In genomic region chr2:53641290-53641689, GRCh38 we compare ENCODE assay signal across 18 cellular contexts.
DNase-seq lines count a peak whose midpoint lies in the region; ATAC-seq, FAIRE-seq and TF ChIP-seq lines count a peak whose summit lies in the region.
"Had no signal": no experiment of that assay in that cellular context is flagged by ENCODE, and none has a peak within 500 bp of the region (broad histone marks: within the 10 kb centered on the region; RNA-seq: fewer than 3 reads in every experiment).

No MANE protein-coding gene starts in this region.

- no peak for TF ChIP-seq CTCF in H1 (IDR thresholded peaks at IDR 0.05; ENCODE audit: control extremely low read depth in 1 of 3, insufficient read depth in 1 of 3, low read depth in 1 of 3, low read length in 3 of 3)
- no peak for TF ChIP-seq CTCF in heart left ventricle (IDR thresholded peaks at IDR 0.05)

- H3K79me1 ChIP-seq in H1 (ENCODE audit: low read depth, low read length), result no peaks in the 10 kb centered on the region; the same call in 1 of the 2 replicates

- H3K18ac ChIP-seq in H1 (ENCODE audit: extremely low read depth, low read length), result no peak overlapping the region

- no peak for DNase-seq in HTR-8/SVneo (ENCODE audit: insufficient read length, low spot score)
- peak in 1 of 2 experiments; percentile 13 for DNase-seq in H1 (ENCODE audit: low read depth in 1 of 2, low spot score in 2 of 2)
- peak; percentile 39 for DNase-seq in iPS-NIHi11 (ENCODE audit: low spot score)
- no peak for DNase-seq in central memory CD4-positive, alpha-beta T cell
- no peak for DNase-seq in heart left ventricle
- DNase-seq: CD8-positive, alpha-beta T cell; COR-L47; DMS153; EL; IMR-90; KBM-7 had no signal

- H2BK5ac ChIP-seq in H1 (ENCODE audit: low read depth, low read length), result no peak overlapping the region

- H4K5ac ChIP-seq in H1 (ENCODE audit: insufficient read length, low read depth, low read length), result no peak overlapping the region

- no peaks in the 10 kb centered on the region for H3K9me3 ChIP-seq in H1 (ENCODE audit: insufficient read depth in 2 of 2, low read depth in 1 of 2, low read length in 1 of 2)
- H3K9me3 ChIP-seq in heart left ventricle, result no peaks in the 10 kb centered on the region
- H3K9me3 ChIP-seq: A549 had no signal

- no peaks in the 10 kb centered on the region for H3K23me2 ChIP-seq in H1 (ENCODE audit: low read depth, low read length)

- H3K4me1 ChIP-seq in H1 (replicated peaks in 1 of 4; ENCODE audit: control insufficient read depth in 3 of 4, insufficient read depth in 4 of 4, low read length in 3 of 4), result peaks cover 0 to 10% (median 3%) of the 10 kb centered on the region in 4 experiments; a peak in 4 of 7 replicates
- H3K4me1 ChIP-seq in heart left ventricle, result no peaks in the 10 kb centered on the region
- H3K4me1 ChIP-seq: A549 had no signal

- CTCF ChIA-PET in H1 (lab: Charles Lee; ENCODE audit: partially characterized antibody), result no interaction called here

- 0 out of 4 replicates have a peak, but pooled peaks of 1 of the 2 experiments have one; percentile 10 for TF ChIP-seq RAD21 in H1 (IDR thresholded peaks at IDR 0.05 in 1 of 2, conservative IDR thresholded peaks at IDR 0.05 in 1 of 2; ENCODE audit: low read depth in 2 of 2, low read length in 2 of 2)

- TF ChIP-seq POLR2A in H1 (IDR thresholded peaks at IDR 0.05; ENCODE audit: control extremely low read depth in 1 of 2, low read depth in 2 of 2, low read length in 2 of 2) (no peak), heart left ventricle (IDR thresholded peaks at IDR 0.05) (no peak)

- no peaks in the 10 kb centered on the region for H4K20me1 ChIP-seq in H1 (replicated peaks in 1 of 2; ENCODE audit: control insufficient read depth in 1 of 2, insufficient read depth in 2 of 2, low read length in 2 of 2)

- FAIRE-seq in HTR-8/SVneo (lab: Jason Lieb, UNC) (peak; percentile 26), H1 (lab: Jason Lieb, UNC) (peak; percentile 24)
- FAIRE-seq: A549, D721Med, G401.6, GM12891 had no signal

- POLR2A ChIA-PET in H1 (lab: Charles Lee; ENCODE audit: partially characterized antibody), result interaction anchor here (0.7 kb wide), 1 partner anchor 11 kb away, joined by 3 read pairs; no protein-coding TSS in a partner anchor

- H3K4ac ChIP-seq in H1 (replicated peaks; ENCODE audit: insufficient read length, low read depth, low read length), result no peak overlapping the region

- ATAC-seq in HG03520 (IDR thresholded peaks at IDR 0.05; ENCODE audit: unreplicated experiment) (no peak), GM19452 (IDR thresholded peaks at IDR 0.05; ENCODE audit: unreplicated experiment) (no peak), heart left ventricle (no peak)
- ATAC-seq: A549; CD8-positive, alpha-beta T cell had no signal

- H3K23ac ChIP-seq in H1 (ENCODE audit: insufficient read length), result no peak overlapping the region

- intact Hi-C loops in heart left ventricle (cut with DNase I), result no loop called here

- H2BK12ac ChIP-seq in H1 (ENCODE audit: low read depth, low read length), result no peak overlapping the region

- no peak overlapping the region for H3K14ac ChIP-seq in H1 (ENCODE audit: insufficient read length)

- H3K4me2 ChIP-seq in H1 (ENCODE audit: insufficient read depth in 1 of 2, low read depth in 2 of 2, low read length in 2 of 2), result peak overlapping the region; percentile 21 to 67
- H3K4me2 ChIP-seq: A549 had no signal

- TF ChIP-seq EP300 in H1 (IDR thresholded peaks at IDR 0.05; ENCODE audit: borderline replicate concordance in 1 of 2, low read depth in 2 of 2, low read length in 2 of 2), result no peak

- H3K9ac ChIP-seq in H1 (replicated peaks in 1 of 4; ENCODE audit: extremely low read depth in 1 of 4, low read depth in 3 of 4, low read length in 3 of 4), result no peak overlapping the region

- H4K91ac ChIP-seq in H1 (replicated peaks; ENCODE audit: insufficient read length, low read length), result no peak overlapping the region

- H3K27me3 ChIP-seq in H1 (replicated peaks in 1 of 4; ENCODE audit: control insufficient read depth in 3 of 4, extremely low read depth in 1 of 4, insufficient read depth in 3 of 4, low read length in 3 of 4) (no peaks in the 10 kb centered on the region), heart left ventricle (no peaks in the 10 kb centered on the region)

- H4K8ac ChIP-seq in H1 (ENCODE audit: extremely low read depth, insufficient read depth, low read length), result no peak overlapping the region

- H2AFZ ChIP-seq in H1 (ENCODE audit: low read length), result 0 out of 2 replicates have a peak overlapping the region, but pooled peaks have one; percentile 5

- H3K36me3 ChIP-seq in H1 (ENCODE audit: control insufficient read depth in 2 of 4, insufficient read depth in 4 of 4, low read length in 3 of 4) (no peaks in the 10 kb centered on the region), heart left ventricle (no peaks in the 10 kb centered on the region)

- H2BK120ac ChIP-seq in H1 (replicated peaks; ENCODE audit: low read depth, low read length), result no peak overlapping the region

- no peak overlapping the region for H2BK15ac ChIP-seq in H1 (ENCODE audit: low read length)

- no peak overlapping the region for H3K56ac ChIP-seq in H1 (replicated peaks; ENCODE audit: insufficient read length, low read depth, low read length)

- H3K4me3 ChIP-seq in H1 (ENCODE audit: extremely low read depth in 1 of 4, insufficient read depth in 2 of 4, low read depth in 3 of 4, low read length in 4 of 4) (no peak overlapping the region; a peak in 1 of 8 replicates), heart left ventricle (no peak overlapping the region)
- H3K4me3 ChIP-seq: A549 had no signal

- no peak overlapping the region for H2AK5ac ChIP-seq in H1 (ENCODE audit: low read depth, low read length)

- H3K79me2 ChIP-seq in H1 (ENCODE audit: control insufficient read depth in 1 of 2, insufficient read depth in 2 of 2, low read length in 2 of 2), result no peaks in the 10 kb centered on the region

- no peak overlapping the region for H2BK20ac ChIP-seq in H1 (ENCODE audit: low read length)

- WGBS in H1 (ENCODE audit: extremely low coverage in 1 of 2, insufficient coverage in 1 of 2, insufficient read length in 1 of 2, insufficient replicate concordance in 2 of 2, low coverage in 1 of 2, low lambda C conversion rate in 2 of 2, missing lambda C conversion rate in 1 of 2), 2 experiments, result 58% methylated on average over 7 of the region's 7 CpGs; no CpG with 5 or more reads in 1 of the 2 experiments
- 66 to 73% (median 70%) methylated on average over 7 of the region's 7 CpGs for WGBS in heart left ventricle, 4 donors

- no peak overlapping the region for H3K27ac ChIP-seq in H1 (ENCODE audit: low read depth, low read length)
- no peak overlapping the region for H3K27ac ChIP-seq in heart left ventricle
- H3K27ac ChIP-seq: A549, HL-60 had no signal

TF ChIP-seq in H1, 55 proteins besides CTCF, POLR2A, EP300 and RAD21 (continues in another document):
- no peak for TF ChIP-seq SP4 (IDR thresholded peaks at IDR 0.05; ENCODE audit: low read length)
- peak; percentile 60 for TF ChIP-seq SP1 (IDR thresholded peaks at IDR 0.05; ENCODE audit: low read depth, low read length)
- TF ChIP-seq HDAC2 (IDR thresholded peaks at IDR 0.05; ENCODE audit: borderline replicate concordance in 1 of 2, low read depth in 2 of 2, low read length in 2 of 2), result 0 out of 4 replicates have a peak, but pooled peaks of 1 of the 2 experiments have one; percentile 32
- TF ChIP-seq SIX5 (IDR thresholded peaks at IDR 0.05; ENCODE audit: low read depth, low read length), result no peak
- no peak for TF ChIP-seq FOSL1 (IDR thresholded peaks at IDR 0.05; ENCODE audit: insufficient read depth, low read depth, low read length)
- TF ChIP-seq TAF7 (optimal IDR thresholded peaks at IDR 0.05; ENCODE audit: borderline replicate concordance, low read depth, low read length), result no peak
- peak; percentile 45 for TF ChIP-seq ASH2L (IDR thresholded peaks at IDR 0.05; ENCODE audit: low read length)
- TF ChIP-seq SIRT6 (IDR thresholded peaks at IDR 0.05; ENCODE audit: low read length), result no peak
- TF ChIP-seq BRCA1 (IDR thresholded peaks at IDR 0.05; ENCODE audit: low read depth, low read length), result no peak
- TF ChIP-seq SP2 (IDR thresholded peaks at IDR 0.05; ENCODE audit: low read length), result no peak
- no peak for TF ChIP-seq SUZ12 (IDR thresholded peaks at IDR 0.05; ENCODE audit: low read length)
